Comparison of ENCODE assay signal across 12 cellular contexts in genomic region chr4:82547850-82548249, GRCh38. TPM values are rescaled to one million over a fixed set of nuclear protein-coding genes. Genes with fewer than 3 reads are reported as not detected.
"Had no signal": no experiment of that assay in that cellular context is flagged by ENCODE, and none has a peak within 500 bp of the region (broad histone marks: within the 10 kb centered on the region; RNA-seq: fewer than 3 reads in every experiment).

No MANE protein-coding gene starts in this region.

RNA-seq across cellular contexts. Expression of gene TMEM150C, which starts 13.9 kb away (rescaled TPM):
- total RNA-seq: activated B cell treated with CpG ODN at 0.5 μM for 24 hours; activated CD4-positive, alpha-beta memory T cell treated with anti-CD3 and anti-CD28 coated beads for 36 hours; activated CD4-positive, alpha-beta memory T cell treated with anti-CD3 and anti-CD28 coated beads, Interleukin-2, amount 10 ng/mL, durations not matched to agents 7 days and 5 days; activated CD4-positive, alpha-beta T cell treated with anti-CD3 and anti-CD28 coated beads for 36 hours; activated CD4-positive, alpha-beta T cell treated with anti-CD3 and anti-CD28 coated beads, Interleukin-2, amount 10 ng/mL, durations not matched to agents 24 days and 14 days; activated CD4-positive, alpha-beta T cell treated with anti-CD3 and anti-CD28 coated beads, Interleukin-2, amount 10 ng/mL, durations not matched to agents 7 days and 5 days; activated CD8-positive, alpha-beta memory T cell treated with anti-CD3 and anti-CD28 coated beads for 36 hours; activated CD8-positive, alpha-beta memory T cell treated with anti-CD3 and anti-CD28 coated beads, Interleukin-2, amount 10 ng/mL, durations not matched to agents 7 days and 5 days; activated CD8-positive, alpha-beta T cell treated with anti-CD3 and anti-CD28 coated beads for 36 hours; activated CD8-positive, alpha-beta T cell treated with anti-CD3 and anti-CD28 coated beads, Interleukin-2, amount 10 ng/mL, durations not matched to agents 7 days and 5 days; T-helper 1 cell treated with Interleukin-12 subunit alpha and Interleukin-12 subunit beta and Interleukin-4 antibody, amounts not matched to agents 30 ng/mL and 1 ng/mL, for 36 hours; T-helper 2 cell treated with Interferon-gamma antibody and Interleukin-4, amounts not matched to agents 100 ng/mL and 5 ng/mL, for 36 hours had no signal
